In genomic region chrX:74420194-74421035, GRCh38 we compare ENCODE assay signal across 8 cellular contexts. TPM values are rescaled to one million over a fixed set of nuclear protein-coding genes. Genes with fewer than 3 reads are reported as not detected.
DNase-seq lines count a peak whose midpoint lies in the region; ATAC-seq, FAIRE-seq and TF ChIP-seq lines count a peak whose summit lies in the region.

No MANE protein-coding gene starts in this region.

- ATAC-seq in GM21723 (IDR thresholded peaks at IDR 0.05; ENCODE audit: unreplicated experiment) (no peak), HG03460 (IDR thresholded peaks at IDR 0.05; ENCODE audit: unreplicated experiment) (no peak)

- H3K4me1 ChIP-seq in OCI-LY3 (ENCODE audit: low read length) (peaks cover 5% of the 10 kb centered on the region; the same call in 1 of the 2 replicates), prostate gland (replicated peaks) (no peaks in the 10 kb centered on the region)

- H3K36me3 ChIP-seq in OCI-LY3 (replicated peaks; ENCODE audit: low read depth, low read length) (no peaks in the 10 kb centered on the region), prostate gland (no peaks in the 10 kb centered on the region)

- H3K4me1 Mint-ChIP-seq in brain = peaks cover 40% of the 10 kb centered on the region

- WGBS in prostate gland = 0% methylated on average over 5 of the region's 54 CpGs

- peak overlapping the region; percentile 90 to 93 (median 92) for H3K4me3 Mint-ChIP-seq in brain

- no peaks in the 10 kb centered on the region for H3K36me3 Mint-ChIP-seq in brain

- H3K9me3 ChIP-seq in OCI-LY3 (ENCODE audit: insufficient read depth, low read length) = no peaks in the 10 kb centered on the region
- no peaks in the 10 kb centered on the region for H3K9me3 ChIP-seq in prostate gland

- H3K27me3 Mint-ChIP-seq in brain = peaks cover 3% of the 10 kb centered on the region

- no peak overlapping the region for H3K27ac ChIP-seq in OCI-LY3 (ENCODE audit: low read length)
- peak overlapping the region; percentile 91 to 93 for H3K27ac ChIP-seq in prostate gland

- peak overlapping the region; percentile 63 for H3K9ac ChIP-seq in OCI-LY3 (ENCODE audit: low read length)

- no peaks in the 10 kb centered on the region for H4K20me1 ChIP-seq in OCI-LY3 (ENCODE audit: insufficient read depth, low read length)

- peaks cover 3% of the 10 kb centered on the region; the same call in 1 of the 2 replicates for H3K27me3 ChIP-seq in OCI-LY3 (ENCODE audit: low read depth, low read length)
- H3K27me3 ChIP-seq in prostate gland (replicated peaks; ENCODE audit: insufficient read depth) = no peaks in the 10 kb centered on the region

- DNase-seq in GM19239 (ENCODE audit: insufficient read length, low spot score) (no peak), hypothalamus (lab: John Stamatoyannopoulos, UW) (peak in 50 of 51 donors; percentile 3 to 83 (median 44)), prostate gland (ENCODE audit: low spot score) (peak; percentile 56), NCI-H774 (lab: John Stamatoyannopoulos, UW) (no peak)

- no peaks in the 10 kb centered on the region for H3K79me2 ChIP-seq in OCI-LY3 (ENCODE audit: low read length)

- H3K9me3 Mint-ChIP-seq in brain = peaks cover 0 to 6% (median 0%) of the 10 kb centered on the region in 5 experiments

- peak overlapping the region; percentile 96 for H2AFZ ChIP-seq in OCI-LY3 (ENCODE audit: low read depth, low read length)

- peak; percentile 39 for TF ChIP-seq POLR2A in prostate gland (IDR thresholded peaks at IDR 0.05)

- FAIRE-seq in GM19239 (lab: Jason Lieb, UNC) = peak; percentile 64

- peak overlapping the region; percentile 100 for H3K4me2 ChIP-seq in OCI-LY3 (ENCODE audit: low read length)

- H3K4me3 ChIP-seq in OCI-LY3 (ENCODE audit: low read length) (peak overlapping the region; percentile 96), prostate gland (peak overlapping the region; percentile 37 to 41)

- no peak for TF ChIP-seq CTCF in OCI-LY3 (IDR thresholded peaks at IDR 0.05; ENCODE audit: low read depth, low read length)
- TF ChIP-seq CTCF in brain (conservative IDR thresholded peaks at IDR 0.05) = peak in 1 of 2 experiments; percentile 37
- peak in 1 of 4 experiments; percentile 8 for TF ChIP-seq CTCF in prostate gland (IDR thresholded peaks at IDR 0.05)

- H3K27ac Mint-ChIP-seq in brain = peak overlapping the region; percentile 97 to 99 (median 98)

- intact Hi-C loops in prostate gland (cut with DNase I) = loop anchor here (10.0 kb wide), 1 partner anchor 114 kb away; no protein-coding TSS in a partner anchor

RNA-seq across cellular contexts. Expression of gene SLC16A2, which starts 0.9 kb away (rescaled TPM):
- polyA plus RNA-seq in brain (ENCODE audit: insufficient read depth, low read depth, low replicate concordance) = 5.7 TPM
- 1 to 10 TPM; 8.7 to 9.3 TPM for total RNA-seq in prostate gland

Comparison
In these comparisons a context has a peak if more than half of its experiments do, and no peak if none do; other contexts are left out.
1. DNase-seq: peak in hypothalamus (50 of 51) and prostate gland (single experiment); none in GM19239 (single experiment) and NCI-H774 (single experiment).